8 cellular contexts compared by ENCODE assay signal in the genomic region with DNA sequence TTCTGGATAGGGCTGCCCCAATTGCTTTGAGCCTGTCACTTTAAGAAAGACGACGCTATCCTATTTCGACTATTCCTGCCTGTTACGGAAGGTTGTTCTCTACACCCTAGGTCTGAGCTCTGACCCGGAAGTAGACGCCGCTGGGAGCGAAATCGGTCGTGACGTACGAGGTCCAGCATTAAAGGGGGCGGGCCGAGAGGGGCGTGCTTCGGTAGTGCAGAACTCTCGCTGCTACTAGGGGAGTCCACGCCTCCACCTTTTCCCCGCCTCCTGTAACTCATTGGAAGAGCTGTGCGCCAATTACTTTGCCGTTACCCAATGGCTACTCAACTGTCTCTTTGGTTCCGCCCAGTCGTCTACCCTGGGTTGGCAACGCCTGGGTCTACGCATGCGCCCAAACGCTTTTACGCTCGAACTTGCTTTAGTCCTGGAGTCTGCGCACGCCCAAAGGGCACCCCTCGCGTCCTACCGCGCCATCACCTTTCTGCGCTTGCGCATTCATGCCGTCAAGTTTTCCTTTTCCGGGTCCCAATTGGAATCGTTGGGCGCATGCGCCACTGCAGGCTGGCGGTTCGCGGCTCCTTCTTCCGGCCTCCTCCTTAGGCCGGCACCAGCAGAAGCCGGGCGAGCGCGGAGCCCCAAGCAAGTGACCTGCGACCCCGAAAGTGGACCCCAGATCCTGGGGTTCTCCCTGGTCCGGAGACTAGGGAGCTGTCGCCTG. TPM values are rescaled to one million over a fixed set of nuclear protein-coding genes. Genes with fewer than 3 reads are reported as not detected.
A peak's percentile ranks its signal among the peaks of the same experiment; 100 is the strongest.
DNase-seq lines count a peak whose midpoint lies in the region; ATAC-seq and TF ChIP-seq lines count a peak whose summit lies in the region.

TSS of gene PCNX3 (plus strand) at position 548 of the 721 bp plus-strand sequence. CDS start 536 bp downstream, outside the sequence.

- peaks cover 50% of the 10 kb centered on the region for H3K79me2 ChIP-seq in OCI-LY7 (ENCODE audit: insufficient read depth, low read depth, low read length)

- H3K4me1 ChIP-seq in OCI-LY7 (ENCODE audit: insufficient read depth, low read length, poor library complexity, severe bottlenecking), result peaks cover 48% of the 10 kb centered on the region

- CTCF ChIA-PET in OCI-LY7 (lab: Charles Lee; ENCODE audit: unreplicated experiment), result interaction anchor here (0.7 to 1.8 kb wide), 2 partner anchors 23 to 27 kb away, joined by 3 to 7 read pairs; partner anchors contain the start of gene SIPA1

- DNase-seq in D341Med (ENCODE audit: low spot score) (peak; percentile 99), HuH-7.5 (ENCODE audit: low spot score) (peak; percentile 100), OCI-LY7 (ENCODE audit: low spot score) (peak; percentile 100), activated T-cell treated with anti-CD3 and anti-CD28 coated beads for 1 hour (ENCODE audit: low read depth) (peak; percentile 100), endothelial cell (ENCODE audit: low spot score) (peak; percentile 99), mesothelial cell of epicardium (ENCODE audit: low spot score in 2 of 2, unreplicated experiment in 2 of 2) (peak; percentile 100)
- peak; percentile 100 for DNase-seq in stimulated activated CD8-positive, alpha-beta memory T cell treated with anti-CD3 and anti-CD28 coated beads, Interleukin-15, amount 100 ng/mL, for 48 hours (ENCODE audit: low read depth in 2 of 2)

- H4K20me1 ChIP-seq in OCI-LY7 (ENCODE audit: insufficient read depth, low read length), result no peaks in the 10 kb centered on the region

- H3K27ac ChIP-seq in OCI-LY7 (ENCODE audit: low read depth, low read length, poor library complexity, severe bottlenecking), result peak within 1 kb of the TSS; percentile 75

- H3K9me2 ChIP-seq in OCI-LY7 (ENCODE audit: insufficient read depth, low read length), result no peaks in the 10 kb centered on the region

- peak within 1 kb of the TSS; percentile 24; the same call in 1 of the 2 replicates for H2AFZ ChIP-seq in OCI-LY7 (ENCODE audit: low read length)

- H3K4me3 ChIP-seq in OCI-LY7 (ENCODE audit: low read depth, low read length, poor library complexity, severe bottlenecking), result peak within 1 kb of the TSS; percentile 97

- H3K9me3 Mint-ChIP-seq in endothelial cell (ENCODE audit: unreplicated experiment), result no peaks in the 10 kb centered on the region
- no peaks in the 10 kb centered on the region for H3K9me3 Mint-ChIP-seq in mesothelial cell of epicardium

- peak within 1 kb of the TSS; percentile 99 for H3K4me2 ChIP-seq in OCI-LY7 (ENCODE audit: low read length)

- H3K4me1 Mint-ChIP-seq in endothelial cell (ENCODE audit: unreplicated experiment), result peaks cover 26% of the 10 kb centered on the region
- peaks cover 21% of the 10 kb centered on the region for H3K4me1 Mint-ChIP-seq in mesothelial cell of epicardium

- peaks cover 35% of the 10 kb centered on the region for H3K36me3 ChIP-seq in OCI-LY7 (ENCODE audit: insufficient read depth, low read length)

- intact Hi-C loops in OCI-LY7 (cut with micrococcal nuclease; ENCODE audit: unreplicated experiment), result loop anchor here (1.0 to 2.0 kb wide), 5 partner anchors 25 to 243 kb away; partner anchors contain the start of gene CFL1

- H3K4me3 Mint-ChIP-seq in endothelial cell (ENCODE audit: unreplicated experiment) (peak within 1 kb of the TSS; percentile 98), mesothelial cell of epicardium (peak within 1 kb of the TSS; percentile 97)

- no peaks in the 10 kb centered on the region for H3K9me3 ChIP-seq in OCI-LY7 (ENCODE audit: low read length)

- H3K36me3 Mint-ChIP-seq in endothelial cell (ENCODE audit: low read depth, unreplicated experiment) (peaks cover 34% of the 10 kb centered on the region), mesothelial cell of epicardium (peaks cover 3% of the 10 kb centered on the region)

- H3K27ac Mint-ChIP-seq in endothelial cell (ENCODE audit: unreplicated experiment) (peak within 1 kb of the TSS; percentile 87), mesothelial cell of epicardium (peak within 1 kb of the TSS; percentile 99)

- POLR2A ChIA-PET in OCI-LY7 (lab: Charles Lee), result interaction anchor here (0.5 to 1.5 kb wide), 11 partner anchors 12 to 244 kb away, joined by 3 to 13 read pairs (median 4); partner anchors contain the start of genes FAM89B and SIPA1

- no peak for TF ChIP-seq CTCF in OCI-LY7 (conservative IDR thresholded peaks at IDR 0.05; ENCODE audit: low read length)
- TF ChIP-seq CTCF in endothelial cell (IDR thresholded peaks at IDR 0.05; ENCODE audit: unreplicated experiment), result no peak
- TF ChIP-seq CTCF in mesothelial cell of epicardium (IDR thresholded peaks at IDR 0.05; ENCODE audit: unreplicated experiment), result no peak

- peaks cover 30% of the 10 kb centered on the region for H3K27me3 Mint-ChIP-seq in endothelial cell (ENCODE audit: unreplicated experiment)
- H3K27me3 Mint-ChIP-seq in mesothelial cell of epicardium (ENCODE audit: low read depth), result no peaks in the 10 kb centered on the region

- peak; percentile 68 for ATAC-seq in GM21526 (IDR thresholded peaks at IDR 0.05; ENCODE audit: low FRiP score, unreplicated experiment)

- BruUV-seq in OCI-LY7 (replicated peaks; lab: Mats Ljungman, UMichigan), result no TSS peak

RNA-seq across cellular contexts. Expression of gene PCNX3, which starts in this region (rescaled TPM):
- total RNA-seq in OCI-LY7 (2014; rRNA removed; shearing (Covaris generic)), result 29.9 and 36.2 TPM in 2 replicates
- 66.7 and 70.7 TPM in 2 replicates for total RNA-seq in OCI-LY7 (2022)
- total RNA-seq in endothelial cell (ENCODE audit: unreplicated experiment), result 76.1 TPM
- 59.0 to 61.8 TPM (median 61.3 TPM) in 3 replicates for total RNA-seq in mesothelial cell of epicardium

Comparison
In these comparisons a context has a peak if more than half of its experiments do, and no peak if none do; other contexts are left out.
1. Peak in every context shown above with its lines: DNase-seq, ATAC-seq, H3K4me3 ChIP-seq and H3K27ac ChIP-seq.